ENCODE assay signal across 8 cellular contexts in the genomic region with DNA sequence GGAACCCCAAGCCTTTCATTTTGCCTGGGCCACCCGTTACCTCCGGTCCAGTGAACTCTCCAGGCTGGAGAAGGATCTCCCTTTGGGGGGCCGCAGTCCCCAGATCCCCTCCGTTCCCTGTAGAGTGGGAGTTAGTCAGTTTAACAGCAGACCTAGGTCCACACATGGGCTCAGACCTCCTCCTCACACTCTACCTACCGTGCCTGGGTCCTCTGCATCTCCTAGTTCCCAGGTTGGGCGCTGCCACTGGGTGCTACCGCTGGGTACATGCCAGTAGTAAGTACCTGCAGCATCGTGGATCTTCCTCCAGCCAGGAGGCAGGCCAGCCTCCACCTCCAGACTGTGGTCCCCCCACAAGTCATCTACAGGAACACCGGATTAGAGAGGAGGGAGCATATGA. TPM values are rescaled to one million over a fixed set of nuclear protein-coding genes. Genes with fewer than 3 reads are reported as not detected.
DNase-seq lines count a peak whose midpoint lies in the region; ATAC-seq, FAIRE-seq and TF ChIP-seq lines count a peak whose summit lies in the region.

No MANE protein-coding gene starts in this region.

- WGBS in heart right ventricle, 2 donors, result 72 to 73% methylated on average over 9 of the region's 9 CpGs
- 43% methylated on average over 9 of the region's 9 CpGs for WGBS in K562 (ENCODE audit: insufficient coverage, low coverage, missing lambda C conversion rate)
- no CpG with 5 or more reads among the region's 9 CpGs for WGBS in mesendoderm (ENCODE audit: extremely low coverage, insufficient coverage, low lambda C conversion rate)

- H3K79me2 ChIP-seq in K562 (ENCODE audit: control insufficient read depth, insufficient read depth, low read length) (peaks cover 36% of the 10 kb centered on the region), mesendoderm (ENCODE audit: control insufficient read depth, insufficient read depth, low read length) (peaks cover 5% of the 10 kb centered on the region)

- H3K4me1 ChIP-seq in heart right ventricle (peaks cover 7 to 59% (median 48%) of the 10 kb centered on the region in 9 donors), K562 (replicated peaks in 1 of 2; ENCODE audit: control insufficient read depth in 2 of 2, insufficient read depth in 2 of 2, low read length in 2 of 2) (peaks cover 26 to 42% of the 10 kb centered on the region in 2 experiments), mesendoderm (ENCODE audit: control insufficient read depth, low read depth, low read length) (peaks cover 14% of the 10 kb centered on the region), uterus (peaks cover 8 to 17% of the 10 kb centered on the region in 2 donors)

- no peaks in the 10 kb centered on the region for H4K20me1 ChIP-seq in K562 (replicated peaks; ENCODE audit: control insufficient read depth, insufficient read depth, low read length)

- H3K4me2 ChIP-seq in K562 (ENCODE audit: insufficient read depth, low read length) (peak overlapping the region; percentile 99), mesendoderm (ENCODE audit: low read length) (peak overlapping the region; percentile 98)

- peak overlapping the region; percentile 98 for H3K56ac ChIP-seq in mesendoderm (ENCODE audit: low read length)

- in situ Hi-C loops in K562 (cut with MboI), result loop anchor here (5.0 kb wide), 1 partner anchor 154 kb away; no protein-coding TSS in a partner anchor

- H3K79me1 ChIP-seq in mesendoderm (ENCODE audit: low read length), result peaks cover 12% of the 10 kb centered on the region

- no peak overlapping the region for H2BK15ac ChIP-seq in mesendoderm (replicated peaks; ENCODE audit: low read depth)

- no peak for DNase-seq in heart right ventricle
- DNase-seq in left cardiac atrium, result no peak
- no peak for DNase-seq in K562 (ENCODE audit: extremely low read depth in 1 of 4, low spot score in 3 of 4)
- DNase-seq in mesendoderm, result no peak
- peak in 1 of 2 donors; percentile 45 for DNase-seq in uterus
- no peak for DNase-seq in H4 (ENCODE audit: low spot score)
- DNase-seq in superior temporal gyrus (ENCODE audit: extremely low spot score), result no peak

- intact Hi-C loops in heart right ventricle (cut with DNase I), result loop anchor here in 3 of 10 donors (5.0 to 10.0 kb wide), 2 partner anchors 71 to 84 kb away; partner anchors contain the start of genes CD14 (in 2 of the 3), TMCO6 (in 2 of the 3), IK (in 1 of the 3) and NDUFA2 (in 1 of the 3)
- intact Hi-C loops in left cardiac atrium (cut with DNase I), result loop anchor here in 1 of 2 donors (10.0 kb wide), 1 partner anchor 81 kb away; the partner anchor contains the start of genes IK and NDUFA2
- intact Hi-C loops in K562 (cut with micrococcal nuclease), result no loop called here
- intact Hi-C loops in uterus (cut with DNase I; ENCODE audit: low total_unique reads), result no loop called here

- H3K27ac ChIP-seq in heart right ventricle (peak overlapping the region; percentile 88 to 98 (median 94)), K562 (ENCODE audit: extremely low read depth, low read depth, low read length) (peak overlapping the region; percentile 98), mesendoderm (ENCODE audit: low read depth, low read length) (no peak overlapping the region), uterus (peak overlapping the region; percentile 81 to 94)

- no peak overlapping the region for H3K18ac ChIP-seq in mesendoderm (ENCODE audit: low read length)

- peak overlapping the region; percentile 32 for H3K23ac ChIP-seq in mesendoderm (ENCODE audit: low read length)

- H3K4me3 ChIP-seq in heart right ventricle (peak overlapping the region; percentile 57 to 86 (median 70)), K562 (peak overlapping the region; percentile 75), mesendoderm (ENCODE audit: low read length) (peak overlapping the region; percentile 70), uterus (peak overlapping the region; percentile 52 to 82)

- peaks cover 0 to 60% (median 19%) of the 10 kb centered on the region in 9 donors for H3K36me3 ChIP-seq in heart right ventricle
- H3K36me3 ChIP-seq in K562 (ENCODE audit: control insufficient read depth, insufficient read depth, low read length), result peaks cover 42% of the 10 kb centered on the region
- H3K36me3 ChIP-seq in mesendoderm (ENCODE audit: control insufficient read depth, insufficient read depth, low read length), result peaks cover 3% of the 10 kb centered on the region
- no peaks in the 10 kb centered on the region for H3K36me3 ChIP-seq in uterus

- no peak overlapping the region for H3K4ac ChIP-seq in mesendoderm (ENCODE audit: low read depth, low read length)

- no peak for TF ChIP-seq POLR2A in K562 (conservative IDR thresholded peaks at IDR 0.05)
- TF ChIP-seq POLR2A in uterus (IDR thresholded peaks at IDR 0.05), result no peak

- H2BK5ac ChIP-seq in mesendoderm (ENCODE audit: low read length), result no peak overlapping the region

- no peak overlapping the region for H4K8ac ChIP-seq in mesendoderm (ENCODE audit: low read depth, low read length)

- no peak for FAIRE-seq in K562 (lab: Jason Lieb, UNC)

- ATAC-seq in heart right ventricle (no peak), left cardiac atrium (no peak), K562 (no peak), GM21723 (IDR thresholded peaks at IDR 0.05; ENCODE audit: unreplicated experiment) (no peak)

- no peak for TF ChIP-seq RAD21 in K562 (CRISPR knock-in tag; conservative IDR thresholded peaks at IDR 0.05 in 1 of 2, IDR thresholded peaks at IDR 0.05 in 1 of 2)

- peak overlapping the region; percentile 74 for H2AK5ac ChIP-seq in mesendoderm (ENCODE audit: low read length)

- TF ChIP-seq CTCF in heart right ventricle (IDR thresholded peaks at IDR 0.05), result no peak
- TF ChIP-seq CTCF in K562 (IDR thresholded peaks at IDR 0.05 in 2 of 3, conservative IDR thresholded peaks at IDR 0.05 in 1 of 3; ENCODE audit: insufficient read depth in 2 of 3, low read depth in 1 of 3, low read length in 3 of 3), result no peak
- TF ChIP-seq CTCF in uterus (IDR thresholded peaks at IDR 0.05), result no peak

- POLR2A ChIA-PET in K562 (lab: Yijun Ruan, JAX), result interaction anchor here (0.7 to 6.8 kb wide), 9 partner anchors 9 to 84 kb away, joined by 3 to 46 read pairs (median 3); partner anchors contain the start of genes EIF4EBP3, IK and NDUFA2

- peak overlapping the region; percentile 94; the same call in 1 of the 2 replicates for H2AFZ ChIP-seq in K562 (ENCODE audit: low read depth, low read length)

- TSS peak; percentile 75 for BruUV-seq in K562 (replicated peaks; lab: Mats Ljungman, UMichigan)

- no peak overlapping the region for H4K5ac ChIP-seq in mesendoderm (ENCODE audit: low read length)

- TF ChIP-seq EP300 in K562 (IDR thresholded peaks at IDR 0.05; ENCODE audit: low read length), result no peak

- H3K9me3 ChIP-seq in heart right ventricle, result no peaks in the 10 kb centered on the region
- no peaks in the 10 kb centered on the region for H3K9me3 ChIP-seq in K562 (replicated peaks; ENCODE audit: control insufficient read depth, insufficient read depth, low read depth, low read length)
- no peaks in the 10 kb centered on the region for H3K9me3 ChIP-seq in uterus

- no peaks in the 10 kb centered on the region for H3K27me3 ChIP-seq in heart right ventricle
- H3K27me3 ChIP-seq in K562 (ENCODE audit: control insufficient read depth in 2 of 2, insufficient read depth in 2 of 2, low read length in 2 of 2), result no peaks in the 10 kb centered on the region
- no peaks in the 10 kb centered on the region for H3K27me3 ChIP-seq in mesendoderm (ENCODE audit: insufficient read depth, low read length, poor library complexity)
- no peaks in the 10 kb centered on the region for H3K27me3 ChIP-seq in uterus

- H3K9ac ChIP-seq in K562 (ENCODE audit: insufficient read depth in 1 of 2, low read depth in 2 of 2, low read length in 2 of 2) (peak overlapping the region; percentile 93 to 100), mesendoderm (ENCODE audit: low read length) (peak overlapping the region; percentile 92)

- CTCF ChIA-PET in K562 (lab: Yijun Ruan, JAX; ENCODE audit: low intra/inter-chr PET ratio), result no interaction called here

- no peak overlapping the region for H2BK120ac ChIP-seq in mesendoderm (ENCODE audit: low read depth, low read length)

- no peaks in the 10 kb centered on the region for H3K9me1 ChIP-seq in K562 (ENCODE audit: control insufficient read depth, insufficient read depth, low read length)

RNA-seq across cellular contexts. Expression of gene APBB3, which starts 0.8 kb away (rescaled TPM):
- 10 to 100 TPM in 9 of 10 donors, 1 to 10 TPM in 1; 8.0 to 18.7 (median 13.3) TPM for total RNA-seq in heart right ventricle
- 10 to 100 TPM in 1 of 2 donors, 1 to 10 TPM in 1; 6.9 to 31.3 TPM for polyA plus RNA-seq in heart right ventricle
- total RNA-seq in left cardiac atrium, result 10 to 100 TPM; 11.4 to 14.3 TPM
- total RNA-seq in K562 (2011; cell fraction: chromatin; rRNA removed; ENCODE audit: low replicate concordance), result 125 and 232 TPM in 2 replicates
- total RNA-seq in K562 (2011; cell fraction: nucleolus; rRNA removed), result 136 and 142 TPM in 2 replicates
- 117 and 134 TPM in 2 replicates for total RNA-seq in K562 (2011; cell fraction: nucleoplasm; rRNA removed)
- 9.9 and 12.1 TPM in 2 replicates for total RNA-seq in K562 (2014; rRNA removed)
- total RNA-seq in K562 (2014; rRNA removed; fragmentation: Illumina TruSeq; extraction: Trizol), result 5.4 and 6.4 TPM in 2 replicates
- 5.7 and 6.0 TPM in 2 replicates for total RNA-seq in K562 (2015; rRNA removed; fragmentation: Illumina TruSeq; extraction: Trizol)
- 14.3 and 18.7 TPM in 2 replicates for total RNA-seq in K562 (2021)
- polyA plus RNA-seq in K562 (2011; rRNA removed), result 20.5 and 40.7 TPM in 2 replicates
- polyA plus RNA-seq in K562 (2011; cell fraction: cytosol; rRNA removed), result 17.1 and 26.5 TPM in 2 replicates
- polyA plus RNA-seq in K562 (2011; cell fraction: nucleus; rRNA removed), result 270 and 329 TPM in 2 replicates
- 13.3 and 31.2 TPM in 2 replicates for polyA plus RNA-seq in K562 (2012)
- polyA plus RNA-seq in K562 (2014; fragmentation: Illumina TruSeq; extraction: Trizol), result 9.5 TPM in 2 replicates
- polyA plus RNA-seq in K562 (2014; fragmentation: Nextera tagmentation; extraction: Ambion mirVana), result under 1 TPM; 0.17 to 0.67 TPM
- polyA plus RNA-seq in K562 (2014; rRNA removed), result 24.3 and 25.8 TPM in 2 replicates
- polyA minus RNA-seq in K562 (2011; rRNA and poly(A)+ RNA removed), result 14.5 and 17.3 TPM in 2 replicates
- polyA minus RNA-seq in K562 (2011; cell fraction: cytosol; rRNA and poly(A)+ RNA removed), result 4.3 and 8.7 TPM in 2 replicates
- 44.6 and 58.9 TPM in 2 replicates for polyA minus RNA-seq in K562 (2011; cell fraction: nucleus; rRNA and poly(A)+ RNA removed)
- polyA plus RNA-seq in mesendoderm (2013, experiment 1 of 2), result 5.6 TPM
- 4.8 TPM for polyA plus RNA-seq in mesendoderm (2013, experiment 2 of 2)
- 10 to 100 TPM in 3 of 4 donors, 1 to 10 TPM in 1; 6.5 to 54.7 (median 27.4) TPM for total RNA-seq in uterus
- total RNA-seq in H4 (2014; rRNA removed; shearing (Covaris generic)), result 2.8 and 9.3 TPM in 2 replicates

RNA-seq across cellular contexts. Expression of gene SLC35A4, which starts 1.1 kb away (rescaled TPM):
- total RNA-seq in heart right ventricle (100 to 1,000 TPM in 1 of 10 donors, 10 to 100 TPM in 9; 69.7 to 105 (median 80.6) TPM), left cardiac atrium (10 to 100 TPM; 70.3 to 79.3 TPM), K562 (2014; rRNA removed) (21.8 and 37.3 TPM in 2 replicates), K562 (2014; rRNA removed; fragmentation: Illumina TruSeq; extraction: Trizol) (23.8 and 26.1 TPM in 2 replicates), K562 (2015; rRNA removed; fragmentation: Illumina TruSeq; extraction: Trizol) (23.9 and 24.8 TPM in 2 replicates), K562 (2021) (115 and 125 TPM in 2 replicates), uterus (10 to 100 TPM in 3 of 4 donors, 1 to 10 TPM in 1; 6.4 to 39.7 (median 21.7) TPM)
- polyA plus RNA-seq in heart right ventricle (10 to 100 TPM; 33.9 to 58.0 TPM), K562 (2011; rRNA removed) (110 and 134 TPM in 2 replicates), K562 (2014; fragmentation: Illumina TruSeq; extraction: Trizol) (141 and 171 TPM in 2 replicates), K562 (2014; fragmentation: Nextera tagmentation; extraction: Ambion mirVana) (10 to 100 TPM; 30.0 to 42.5 TPM), K562 (2014; rRNA removed) (62.2 and 69.6 TPM in 2 replicates)
- total RNA-seq in K562 (2011; cell fraction: chromatin; rRNA removed; ENCODE audit: low replicate concordance), result 37.3 and 95.2 TPM in 2 replicates
- 37.6 and 42.7 TPM in 2 replicates for total RNA-seq in K562 (2011; cell fraction: nucleolus; rRNA removed)
- total RNA-seq in K562 (2011; cell fraction: nucleoplasm; rRNA removed), result 57.9 and 59.2 TPM in 2 replicates
- polyA plus RNA-seq in K562 (2011; cell fraction: cytosol; rRNA removed), result 159 and 169 TPM in 2 replicates
- 65.9 and 94.9 TPM in 2 replicates for polyA plus RNA-seq in K562 (2011; cell fraction: nucleus; rRNA removed)
- 118 and 226 TPM in 2 replicates for polyA plus RNA-seq in K562 (2012)
- polyA minus RNA-seq in K562 (2011; rRNA and poly(A)+ RNA removed), result 78.8 and 99.8 TPM in 2 replicates
- 34.6 and 53.7 TPM in 2 replicates for polyA minus RNA-seq in K562 (2011; cell fraction: cytosol; rRNA and poly(A)+ RNA removed)
- 18.6 and 24.8 TPM in 2 replicates for polyA minus RNA-seq in K562 (2011; cell fraction: nucleus; rRNA and poly(A)+ RNA removed)
- polyA plus RNA-seq in mesendoderm (2013, experiment 1 of 2), result 96.0 TPM
- polyA plus RNA-seq in mesendoderm (2013, experiment 2 of 2), result 90.8 TPM
- 22.2 and 39.9 TPM in 2 replicates for total RNA-seq in H4 (2014; rRNA removed; shearing (Covaris generic))

RNA-seq across cellular contexts. Expression of gene SRA1, which starts 6.3 kb away (rescaled TPM):
- 10 to 100 TPM; 22.7 to 42.2 (median 32.5) TPM for total RNA-seq in heart right ventricle
- polyA plus RNA-seq in heart right ventricle, result 10 to 100 TPM; 29.8 to 35.8 TPM
- 10 to 100 TPM; 24.9 to 37.4 TPM for total RNA-seq in left cardiac atrium
- total RNA-seq in K562 (2011; cell fraction: chromatin; rRNA removed; ENCODE audit: low replicate concordance), result 44.2 and 57.1 TPM in 2 replicates
- total RNA-seq in K562 (2011; cell fraction: nucleolus; rRNA removed), result 30.1 and 33.9 TPM in 2 replicates
- 35.3 and 37.7 TPM in 2 replicates for total RNA-seq in K562 (2011; cell fraction: nucleoplasm; rRNA removed)
- total RNA-seq in K562 (2014; rRNA removed), result 45.0 and 58.1 TPM in 2 replicates
- 31.6 and 31.8 TPM in 2 replicates for total RNA-seq in K562 (2014; rRNA removed; fragmentation: Illumina TruSeq; extraction: Trizol)
- total RNA-seq in K562 (2015; rRNA removed; fragmentation: Illumina TruSeq; extraction: Trizol), result 30.5 and 35.2 TPM in 2 replicates
- total RNA-seq in K562 (2021), result 45.8 and 47.4 TPM in 2 replicates
- 38.8 and 41.3 TPM in 2 replicates for polyA plus RNA-seq in K562 (2011; rRNA removed)
- 33.4 and 34.1 TPM in 2 replicates for polyA plus RNA-seq in K562 (2011; cell fraction: cytosol; rRNA removed)
- 40.8 and 53.9 TPM in 2 replicates for polyA plus RNA-seq in K562 (2011; cell fraction: nucleus; rRNA removed)
- 36.1 and 39.8 TPM in 2 replicates for polyA plus RNA-seq in K562 (2012)
- 43.6 and 49.5 TPM in 2 replicates for polyA plus RNA-seq in K562 (2014; fragmentation: Illumina TruSeq; extraction: Trizol)
- 10 to 100 TPM; 24.1 to 33.6 TPM for polyA plus RNA-seq in K562 (2014; fragmentation: Nextera tagmentation; extraction: Ambion mirVana)
- 44.4 and 50.8 TPM in 2 replicates for polyA plus RNA-seq in K562 (2014; rRNA removed)
- 19.8 and 24.2 TPM in 2 replicates for polyA minus RNA-seq in K562 (2011; rRNA and poly(A)+ RNA removed)
- polyA minus RNA-seq in K562 (2011; cell fraction: cytosol; rRNA and poly(A)+ RNA removed), result 17.1 and 24.6 TPM in 2 replicates
- polyA minus RNA-seq in K562 (2011; cell fraction: nucleus; rRNA and poly(A)+ RNA removed), result 13.3 and 20.3 TPM in 2 replicates
- polyA plus RNA-seq in mesendoderm (2013, experiment 1 of 2), result 33.0 TPM
- polyA plus RNA-seq in mesendoderm (2013, experiment 2 of 2), result 33.3 TPM
- total RNA-seq in uterus, result 10 to 100 TPM in 3 of 4 donors, 1 to 10 TPM in 1; 2.6 to 32.6 (median 22.9) TPM
- total RNA-seq in H4 (2014; rRNA removed; shearing (Covaris generic)), result 64.6 and 72.6 TPM in 2 replicates

RNA-seq across cellular contexts. Expression of gene EIF4EBP3, which starts 16.1 kb away (rescaled TPM):
- total RNA-seq in heart right ventricle, result 10 to 100 TPM in 9 of 10 donors, 1 to 10 TPM in 1; 9.2 to 36.5 (median 21.5) TPM
- 10 to 100 TPM; 14.3 to 46.1 TPM for polyA plus RNA-seq in heart right ventricle
- 10 to 100 TPM in 1 of 2 donors, 1 to 10 TPM in 1; 8.8 to 11.5 TPM for total RNA-seq in left cardiac atrium
- 4.1 TPM in 1 of 2 replicates, not detected in the other for total RNA-seq in K562 (2011; cell fraction: chromatin; rRNA removed; ENCODE audit: low replicate concordance)
- total RNA-seq in K562 (2011; cell fraction: nucleolus; rRNA removed), result 3.3 TPM in 1 of 2 replicates, not detected in the other
- total RNA-seq in K562 (2011; cell fraction: nucleoplasm; rRNA removed), result 3.9 TPM in 1 of 2 replicates, not detected in the other
- total RNA-seq in K562 (2014; rRNA removed), result 1.3 and 2.3 TPM in 2 replicates
- total RNA-seq in K562 (2014; rRNA removed; fragmentation: Illumina TruSeq; extraction: Trizol), result 2.5 and 3.8 TPM in 2 replicates
- total RNA-seq in K562 (2015; rRNA removed; fragmentation: Illumina TruSeq; extraction: Trizol), result 0.72 and 1.3 TPM in 2 replicates
- total RNA-seq in K562 (2021), result 5.7 and 7.7 TPM in 2 replicates
- polyA plus RNA-seq in K562 (2011; rRNA removed), result 3.1 and 4.7 TPM in 2 replicates
- 3.2 and 5.0 TPM in 2 replicates for polyA plus RNA-seq in K562 (2011; cell fraction: cytosol; rRNA removed)
- 3.0 and 4.1 TPM in 2 replicates for polyA plus RNA-seq in K562 (2011; cell fraction: nucleus; rRNA removed)
- 5.0 and 8.7 TPM in 2 replicates for polyA plus RNA-seq in K562 (2012)
- polyA plus RNA-seq in K562 (2014; fragmentation: Illumina TruSeq; extraction: Trizol), result 3.1 and 4.1 TPM in 2 replicates
- polyA plus RNA-seq in K562 (2014; fragmentation: Nextera tagmentation; extraction: Ambion mirVana), result 1 to 10 TPM; 5.0 to 7.5 TPM
- 3.4 and 4.0 TPM in 2 replicates for polyA plus RNA-seq in K562 (2014; rRNA removed)
- polyA minus RNA-seq in K562 (2011; rRNA and poly(A)+ RNA removed), result 0.56 and 3.0 TPM in 2 replicates
- polyA minus RNA-seq in K562 (2011; cell fraction: cytosol; rRNA and poly(A)+ RNA removed), result not detected in 2 replicates
- 0.67 and 0.89 TPM in 2 replicates for polyA minus RNA-seq in K562 (2011; cell fraction: nucleus; rRNA and poly(A)+ RNA removed)
- polyA plus RNA-seq in mesendoderm (2013, experiment 1 of 2), result 13.5 TPM
- 13.7 TPM for polyA plus RNA-seq in mesendoderm (2013, experiment 2 of 2)
- 1 to 10 TPM in 1 of 4 donors, not detected in 3; 7.8 TPM for total RNA-seq in uterus
- total RNA-seq in H4 (2014; rRNA removed; shearing (Covaris generic)), result not detected in 2 replicates
